In the genomic region with DNA sequence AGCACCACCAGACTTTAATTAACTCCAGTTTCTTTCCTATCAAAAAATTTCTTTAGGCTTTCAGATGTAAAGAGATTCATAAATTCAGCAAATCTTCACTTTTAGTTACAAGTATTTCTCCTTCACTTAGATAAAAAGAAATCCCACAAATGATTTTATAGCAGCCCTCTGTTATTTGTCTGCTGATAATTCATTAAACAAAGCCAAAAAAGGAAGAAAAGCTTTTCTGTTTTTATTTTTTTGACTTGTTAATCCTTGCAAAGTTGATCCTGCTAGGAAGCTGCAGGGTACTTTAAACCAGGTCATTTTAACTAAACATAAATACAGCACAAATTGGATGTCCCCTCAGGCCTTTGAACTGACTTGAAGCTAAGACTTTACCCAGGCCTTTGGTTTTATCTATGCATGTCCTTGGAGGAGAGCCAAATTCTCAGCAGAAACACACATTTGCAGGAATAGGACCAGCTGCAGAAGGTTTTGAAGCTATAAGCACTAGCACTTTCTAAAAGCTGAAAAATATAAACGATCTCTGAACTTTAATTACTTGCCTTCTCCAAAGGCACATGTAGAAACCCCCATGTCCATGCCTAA, we compare ENCODE assay signal across 1 cellular context.
TF ChIP-seq lines count a peak whose summit lies in the region.

No MANE protein-coding gene starts in this region.

TF ChIP-seq in GM23338, 12 proteins besides CTCF, POLR2A, EP300 and RAD21 (continued from another document):
- TF ChIP-seq, protein P1, sequence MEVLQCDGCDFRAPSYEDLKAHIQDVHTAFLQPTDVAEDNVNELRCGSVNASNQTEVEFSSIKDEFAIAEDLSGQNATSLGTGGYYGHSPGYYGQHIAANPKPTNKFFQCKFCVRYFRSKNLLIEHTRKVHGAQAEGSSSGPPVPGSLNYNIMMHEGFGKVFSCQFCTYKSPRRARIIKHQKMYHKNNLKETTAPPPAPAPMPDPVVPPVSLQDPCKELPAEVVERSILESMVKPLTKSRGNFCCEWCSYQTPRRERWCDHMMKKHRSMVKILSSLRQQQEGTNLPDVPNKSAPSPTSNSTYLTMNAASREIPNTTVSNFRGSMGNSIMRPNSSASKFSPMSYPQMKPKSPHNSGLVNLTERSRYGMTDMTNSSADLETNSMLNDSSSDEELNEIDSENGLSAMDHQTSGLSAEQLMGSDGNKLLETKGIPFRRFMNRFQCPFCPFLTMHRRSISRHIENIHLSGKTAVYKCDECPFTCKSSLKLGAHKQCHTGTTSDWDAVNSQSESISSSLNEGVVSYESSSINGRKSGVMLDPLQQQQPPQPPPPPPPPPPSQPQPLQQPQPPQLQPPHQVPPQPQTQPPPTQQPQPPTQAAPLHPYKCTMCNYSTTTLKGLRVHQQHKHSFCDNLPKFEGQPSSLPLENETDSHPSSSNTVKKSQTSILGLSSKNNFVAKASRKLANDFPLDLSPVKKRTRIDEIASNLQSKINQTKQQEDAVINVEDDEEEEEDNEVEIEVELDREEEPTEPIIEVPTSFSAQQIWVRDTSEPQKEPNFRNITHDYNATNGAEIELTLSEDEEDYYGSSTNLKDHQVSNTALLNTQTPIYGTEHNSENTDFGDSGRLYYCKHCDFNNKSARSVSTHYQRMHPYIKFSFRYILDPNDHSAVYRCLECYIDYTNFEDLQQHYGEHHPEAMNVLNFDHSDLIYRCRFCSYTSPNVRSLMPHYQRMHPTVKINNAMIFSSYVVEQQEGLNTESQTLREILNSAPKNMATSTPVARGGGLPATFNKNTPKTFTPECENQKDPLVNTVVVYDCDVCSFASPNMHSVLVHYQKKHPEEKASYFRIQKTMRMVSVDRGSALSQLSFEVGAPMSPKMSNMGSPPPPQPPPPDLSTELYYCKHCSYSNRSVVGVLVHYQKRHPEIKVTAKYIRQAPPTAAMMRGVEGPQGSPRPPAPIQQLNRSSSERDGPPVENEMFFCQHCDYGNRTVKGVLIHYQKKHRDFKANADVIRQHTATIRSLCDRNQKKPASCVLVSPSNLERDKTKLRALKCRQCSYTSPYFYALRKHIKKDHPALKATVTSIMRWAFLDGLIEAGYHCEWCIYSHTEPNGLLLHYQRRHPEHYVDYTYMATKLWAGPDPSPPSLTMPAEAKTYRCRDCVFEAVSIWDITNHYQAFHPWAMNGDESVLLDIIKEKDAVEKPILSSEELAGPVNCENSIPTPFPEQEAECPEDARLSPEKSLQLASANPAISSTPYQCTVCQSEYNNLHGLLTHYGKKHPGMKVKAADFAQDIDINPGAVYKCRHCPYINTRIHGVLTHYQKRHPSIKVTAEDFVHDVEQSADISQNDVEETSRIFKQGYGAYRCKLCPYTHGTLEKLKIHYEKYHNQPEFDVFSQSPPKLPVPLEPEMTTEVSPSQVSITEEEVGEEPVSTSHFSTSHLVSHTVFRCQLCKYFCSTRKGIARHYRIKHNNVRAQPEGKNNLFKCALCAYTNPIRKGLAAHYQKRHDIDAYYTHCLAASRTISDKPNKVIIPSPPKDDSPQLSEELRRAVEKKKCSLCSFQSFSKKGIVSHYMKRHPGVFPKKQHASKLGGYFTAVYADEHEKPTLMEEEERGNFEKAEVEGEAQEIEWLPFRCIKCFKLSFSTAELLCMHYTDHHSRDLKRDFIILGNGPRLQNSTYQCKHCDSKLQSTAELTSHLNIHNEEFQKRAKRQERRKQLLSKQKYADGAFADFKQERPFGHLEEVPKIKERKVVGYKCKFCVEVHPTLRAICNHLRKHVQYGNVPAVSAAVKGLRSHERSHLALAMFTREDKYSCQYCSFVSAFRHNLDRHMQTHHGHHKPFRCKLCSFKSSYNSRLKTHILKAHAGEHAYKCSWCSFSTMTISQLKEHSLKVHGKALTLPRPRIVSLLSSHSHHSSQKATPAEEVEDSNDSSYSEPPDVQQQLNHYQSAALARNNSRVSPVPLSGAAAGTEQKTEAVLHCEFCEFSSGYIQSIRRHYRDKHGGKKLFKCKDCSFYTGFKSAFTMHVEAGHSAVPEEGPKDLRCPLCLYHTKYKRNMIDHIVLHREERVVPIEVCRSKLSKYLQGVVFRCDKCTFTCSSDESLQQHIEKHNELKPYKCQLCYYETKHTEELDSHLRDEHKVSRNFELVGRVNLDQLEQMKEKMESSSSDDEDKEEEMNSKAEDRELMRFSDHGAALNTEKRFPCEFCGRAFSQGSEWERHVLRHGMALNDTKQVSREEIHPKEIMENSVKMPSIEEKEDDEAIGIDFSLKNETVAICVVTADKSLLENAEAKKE (CRISPR knock-in tag; IDR thresholded peaks at IDR 0.05): no peak
- TF ChIP-seq NANOG (IDR thresholded peaks at IDR 0.05; ENCODE audit: borderline replicate concordance) (no peak), ZNF331 (CRISPR knock-in tag; IDR thresholded peaks at IDR 0.05; ENCODE audit: low read depth) (no peak), EZH2phosphoT487 (IDR thresholded peaks at IDR 0.05; ENCODE audit: unreplicated experiment) (no peak)
- TF ChIP-seq, protein P2, sequence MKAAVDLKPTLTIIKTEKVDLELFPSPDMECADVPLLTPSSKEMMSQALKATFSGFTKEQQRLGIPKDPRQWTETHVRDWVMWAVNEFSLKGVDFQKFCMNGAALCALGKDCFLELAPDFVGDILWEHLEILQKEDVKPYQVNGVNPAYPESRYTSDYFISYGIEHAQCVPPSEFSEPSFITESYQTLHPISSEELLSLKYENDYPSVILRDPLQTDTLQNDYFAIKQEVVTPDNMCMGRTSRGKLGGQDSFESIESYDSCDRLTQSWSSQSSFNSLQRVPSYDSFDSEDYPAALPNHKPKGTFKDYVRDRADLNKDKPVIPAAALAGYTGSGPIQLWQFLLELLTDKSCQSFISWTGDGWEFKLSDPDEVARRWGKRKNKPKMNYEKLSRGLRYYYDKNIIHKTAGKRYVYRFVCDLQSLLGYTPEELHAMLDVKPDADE (IDR thresholded peaks at IDR 0.05): no peak
